Comparison of ENCODE assay signal across 1 cellular context in genomic region chr7:95596183-95597135, GRCh38.
TF ChIP-seq lines count a peak whose summit lies in the region.

Gene PDK4, minus strand, starts transcription at chr7:95596516. Its CDS starts 223 bp downstream, at chr7:95596293.

TF ChIP-seq in A549, 52 proteins besides CTCF, POLR2A, EP300 and RAD21 (continued from another document):
- TF ChIP-seq REST (IDR thresholded peaks at IDR 0.05) (peak; percentile 39; the same call in 1 of the 2 replicates), HOXB13 (CRISPR knock-in tag; IDR thresholded peaks at IDR 0.05; ENCODE audit: low read depth) (0 out of 2 replicates have a peak, but pooled peaks have one; percentile 31), ZC3H11A (IDR thresholded peaks at IDR 0.05) (no peak), ZSCAN20 (CRISPR knock-in tag; IDR thresholded peaks at IDR 0.05) (no peak), ATOH8 (CRISPR knock-in tag; IDR thresholded peaks at IDR 0.05; ENCODE audit: low read depth) (no peak)
